ENCODE assay signal across 20 cellular contexts in the genomic region with DNA sequence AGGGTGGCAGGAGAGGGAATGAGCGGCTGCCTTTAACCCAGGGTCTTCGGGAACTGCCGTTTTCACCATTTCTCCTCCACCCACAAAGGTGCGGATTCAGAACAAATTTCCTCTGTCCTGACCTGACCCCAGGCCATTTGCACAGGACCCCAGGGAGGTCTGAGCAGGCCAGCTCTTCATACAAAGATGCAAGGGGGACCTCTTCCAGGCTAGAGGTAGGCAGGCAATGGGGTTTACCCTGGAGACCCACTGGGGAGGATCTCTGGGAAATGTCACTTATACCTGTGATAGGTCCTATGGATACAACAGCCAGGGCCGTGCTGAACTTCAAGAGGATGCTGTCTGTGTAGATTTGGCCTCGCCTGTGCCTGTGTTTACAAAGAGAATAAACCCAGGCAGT.
DNase-seq lines count a peak whose midpoint lies in the region; ATAC-seq and TF ChIP-seq lines count a peak whose summit lies in the region.
"Had no signal": no experiment of that assay in that cellular context is flagged by ENCODE, and none has a peak within 500 bp of the region (broad histone marks: within the 10 kb centered on the region; RNA-seq: fewer than 3 reads in every experiment).

No MANE protein-coding gene starts in this region.

- H3K27ac ChIP-seq in Panc1 (ENCODE audit: low read length) (no peak overlapping the region), temporal lobe (ENCODE audit: low read depth, low read length) (peak overlapping the region; percentile 78)
- H3K27ac ChIP-seq: cardiac muscle cell, left lung, tibial artery had no signal

- H3K27me3 Mint-ChIP-seq in activated naive CD8-positive, alpha-beta T cell, result no peaks in the 10 kb centered on the region
- peaks cover 3% of the 10 kb centered on the region for H3K27me3 Mint-ChIP-seq in activated naive CD8-positive, alpha-beta T cell treated with anti-CD3 and anti-CD28 coated beads, Interleukin-2, amount 50 U/mL, for 24 hours
- H3K27me3 Mint-ChIP-seq in mesothelial cell of epicardium (ENCODE audit: low read depth), result peaks cover 14% of the 10 kb centered on the region

- peak overlapping the region in 1 of 2 experiments; percentile 53; a peak in 1 of 4 replicates for H3K4me3 ChIP-seq in Panc1 (ENCODE audit: low read depth in 2 of 2, low read length in 2 of 2)

- CTCF ChIA-PET in Panc1 (lab: Charles Lee), result no interaction called here

- H3K36me3 Mint-ChIP-seq in activated naive CD8-positive, alpha-beta T cell, result no peaks in the 10 kb centered on the region
- no peaks in the 10 kb centered on the region for H3K36me3 Mint-ChIP-seq in activated naive CD8-positive, alpha-beta T cell treated with anti-CD3 and anti-CD28 coated beads, Interleukin-2, amount 50 U/mL, for 24 hours (ENCODE audit: low read depth)
- H3K36me3 Mint-ChIP-seq in mesothelial cell of epicardium, result no peaks in the 10 kb centered on the region

- no peak overlapping the region for H3K27ac Mint-ChIP-seq in activated naive CD8-positive, alpha-beta T cell
- H3K27ac Mint-ChIP-seq in activated naive CD8-positive, alpha-beta T cell treated with anti-CD3 and anti-CD28 coated beads, Interleukin-2, amount 50 U/mL, for 24 hours, result no peak overlapping the region
- no peak overlapping the region for H3K27ac Mint-ChIP-seq in mesothelial cell of epicardium

- no peaks in the 10 kb centered on the region for H3K4me1 ChIP-seq in Panc1 (ENCODE audit: control insufficient read depth, insufficient read depth, low read length)

- H3K4me3 Mint-ChIP-seq in activated naive CD8-positive, alpha-beta T cell, result peak overlapping the region; percentile 40
- H3K4me3 Mint-ChIP-seq in activated naive CD8-positive, alpha-beta T cell treated with anti-CD3 and anti-CD28 coated beads, Interleukin-2, amount 50 U/mL, for 24 hours, result no peak overlapping the region
- H3K4me3 Mint-ChIP-seq in mesothelial cell of epicardium, result peak overlapping the region; percentile 74

- POLR2A ChIA-PET in Panc1 (lab: Charles Lee), result interaction anchor here (0.6 kb wide), 1 partner anchor 232 kb away, joined by 3 read pairs; no protein-coding TSS in a partner anchor

- no peaks in the 10 kb centered on the region for H3K9me3 ChIP-seq in Panc1 (ENCODE audit: control insufficient read depth, insufficient read depth, low read depth, low read length)
- H3K9me3 ChIP-seq: left lung, Peyer's patch, sigmoid colon, tibial artery had no signal

- H3K4me1 Mint-ChIP-seq in activated naive CD8-positive, alpha-beta T cell (ENCODE audit: low read depth), result no peaks in the 10 kb centered on the region
- H3K4me1 Mint-ChIP-seq in activated naive CD8-positive, alpha-beta T cell treated with anti-CD3 and anti-CD28 coated beads, Interleukin-2, amount 50 U/mL, for 24 hours, result no peaks in the 10 kb centered on the region
- H3K4me1 Mint-ChIP-seq in mesothelial cell of epicardium, result peaks cover 3% of the 10 kb centered on the region

- intact Hi-C loops in Panc1 (cut with micrococcal nuclease; ENCODE audit: unreplicated experiment), result no loop called here

- no peaks in the 10 kb centered on the region for H3K9me3 Mint-ChIP-seq in activated naive CD8-positive, alpha-beta T cell (ENCODE audit: low read depth)
- no peaks in the 10 kb centered on the region for H3K9me3 Mint-ChIP-seq in activated naive CD8-positive, alpha-beta T cell treated with anti-CD3 and anti-CD28 coated beads, Interleukin-2, amount 50 U/mL, for 24 hours
- no peaks in the 10 kb centered on the region for H3K9me3 Mint-ChIP-seq in mesothelial cell of epicardium

- H3K36me3 ChIP-seq in Panc1 (ENCODE audit: control insufficient read depth, insufficient read depth, low read length), result no peaks in the 10 kb centered on the region
- H3K36me3 ChIP-seq: cardiac muscle cell, left lung, Peyer's patch, sigmoid colon, tibial artery had no signal

- no peaks in the 10 kb centered on the region for H3K27me3 ChIP-seq in Panc1 (ENCODE audit: control insufficient read depth, insufficient read depth, low read length)
- H3K27me3 ChIP-seq: cardiac muscle cell, Peyer's patch, sigmoid colon had no signal

- in situ Hi-C loops in Panc1 (cut with HindIII; ENCODE audit: low pct_unique_long_range_greater_than_20kb, low sequenced_read_pairs), result no loop called here

- TF ChIP-seq CTCF in Panc1 (IDR thresholded peaks at IDR 0.05) (no peak), mesothelial cell of epicardium (IDR thresholded peaks at IDR 0.05; ENCODE audit: unreplicated experiment) (no peak)

- DNase-seq in activated naive CD8-positive, alpha-beta T cell treated with anti-CD3 and anti-CD28 coated beads, Interleukin-2, amount 50 U/mL, for 24 hours, result no peak
- DNase-seq in Panc1 (ENCODE audit: low read depth, low spot score) (no peak), mesothelial cell of epicardium (ENCODE audit: low spot score in 2 of 2, unreplicated experiment in 2 of 2) (no peak), mucosa of gallbladder (ENCODE audit: low spot score) (no peak), NCI-H146 (lab: John Stamatoyannopoulos, UW) (no peak)
- DNase-seq: activated naive CD4-positive, alpha-beta T cell treated with Interleukin-2 at 50 U/mL for 16 hours; HCEC 1CT; NCI-H1417 treated with DMSO at 0.1 percent for 48 hours; NCI-H524 treated with DMSO at 0.1 percent for 48 hours; sigmoid colon; stimulated activated CD4-positive, alpha-beta T cell treated with anti-CD3 and anti-CD28 coated beads, Interleukin-2, amount 100 ng/mL, for 48 hours; stimulated activated CD8-positive, alpha-beta memory T cell treated with anti-CD3 and anti-CD28 coated beads, Interleukin-4, amount 100 ng/mL, for 48 hours; SW 1271; tibial artery had no signal

- no TSS peak for BruUV-seq in Panc1 (replicated peaks; lab: Mats Ljungman, UMichigan)

- ATAC-seq in activated naive CD8-positive, alpha-beta T cell treated with anti-CD3 and anti-CD28 coated beads, Interleukin-2, amount 50 U/mL, for 24 hours, result no peak
- ATAC-seq in Panc1 (0 out of 2 replicates have a peak, but pooled peaks have one; percentile 27), GM18502 (IDR thresholded peaks at IDR 0.05; ENCODE audit: poor library complexity, unreplicated experiment) (no peak)
